2 cellular contexts compared by ENCODE assay signal in the genomic region with DNA sequence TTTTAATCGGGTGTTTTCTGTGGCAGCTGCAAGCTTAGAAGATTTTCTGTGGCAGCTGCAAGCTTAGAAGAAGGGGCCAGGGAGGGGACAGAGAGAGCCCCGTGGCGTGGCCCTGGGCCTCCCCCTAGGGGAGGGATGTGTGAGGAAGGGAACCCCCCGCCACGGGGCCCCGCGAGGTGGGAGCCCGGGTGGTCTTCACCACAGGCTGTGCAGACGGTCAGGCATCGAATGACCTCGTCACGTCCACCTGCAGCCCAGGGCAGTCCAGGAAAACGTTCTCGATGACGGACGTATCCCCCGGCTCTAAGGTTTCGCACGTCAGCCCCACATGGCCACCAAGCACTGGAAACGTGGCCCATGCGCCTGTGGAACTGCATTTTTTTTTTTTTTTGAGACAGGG.
TF ChIP-seq lines count a peak whose summit lies in the region.

No MANE protein-coding gene starts in this region.

TF ChIP-seq in GM23338, 12 proteins besides CTCF, POLR2A, EP300 and RAD21:
- TF ChIP-seq, protein P1, sequence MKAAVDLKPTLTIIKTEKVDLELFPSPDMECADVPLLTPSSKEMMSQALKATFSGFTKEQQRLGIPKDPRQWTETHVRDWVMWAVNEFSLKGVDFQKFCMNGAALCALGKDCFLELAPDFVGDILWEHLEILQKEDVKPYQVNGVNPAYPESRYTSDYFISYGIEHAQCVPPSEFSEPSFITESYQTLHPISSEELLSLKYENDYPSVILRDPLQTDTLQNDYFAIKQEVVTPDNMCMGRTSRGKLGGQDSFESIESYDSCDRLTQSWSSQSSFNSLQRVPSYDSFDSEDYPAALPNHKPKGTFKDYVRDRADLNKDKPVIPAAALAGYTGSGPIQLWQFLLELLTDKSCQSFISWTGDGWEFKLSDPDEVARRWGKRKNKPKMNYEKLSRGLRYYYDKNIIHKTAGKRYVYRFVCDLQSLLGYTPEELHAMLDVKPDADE (IDR thresholded peaks at IDR 0.05) = no peak
- peak; percentile 18; the same call in 1 of the 2 replicates for TF ChIP-seq POLR2AphosphoS5 (IDR thresholded peaks at IDR 0.05; ENCODE audit: low read depth)
TF ChIP-seq in GM23338: peak in this region for 1.

TF ChIP-seq in K562, 482 proteins besides CTCF, POLR2A, EP300 and RAD21:
- TF ChIP-seq, protein P2, sequence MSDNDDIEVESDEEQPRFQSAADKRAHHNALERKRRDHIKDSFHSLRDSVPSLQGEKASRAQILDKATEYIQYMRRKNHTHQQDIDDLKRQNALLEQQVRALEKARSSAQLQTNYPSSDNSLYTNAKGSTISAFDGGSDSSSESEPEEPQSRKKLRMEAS (CRISPR knock-in tag; IDR thresholded peaks at IDR 0.05) = 0 out of 2 replicates have a peak, but pooled peaks have one; percentile 14
- TF ChIP-seq POLR2G (IDR thresholded peaks at IDR 0.05; ENCODE audit: low read depth, low read length) = peak; percentile 58; the same call in 1 of the 2 replicates
- no peak for TF ChIP-seq GABPB2 (CRISPR knock-in tag; conservative IDR thresholded peaks at IDR 0.05)
